Comparison of ENCODE assay signal across 8 cellular contexts in the genomic region with DNA sequence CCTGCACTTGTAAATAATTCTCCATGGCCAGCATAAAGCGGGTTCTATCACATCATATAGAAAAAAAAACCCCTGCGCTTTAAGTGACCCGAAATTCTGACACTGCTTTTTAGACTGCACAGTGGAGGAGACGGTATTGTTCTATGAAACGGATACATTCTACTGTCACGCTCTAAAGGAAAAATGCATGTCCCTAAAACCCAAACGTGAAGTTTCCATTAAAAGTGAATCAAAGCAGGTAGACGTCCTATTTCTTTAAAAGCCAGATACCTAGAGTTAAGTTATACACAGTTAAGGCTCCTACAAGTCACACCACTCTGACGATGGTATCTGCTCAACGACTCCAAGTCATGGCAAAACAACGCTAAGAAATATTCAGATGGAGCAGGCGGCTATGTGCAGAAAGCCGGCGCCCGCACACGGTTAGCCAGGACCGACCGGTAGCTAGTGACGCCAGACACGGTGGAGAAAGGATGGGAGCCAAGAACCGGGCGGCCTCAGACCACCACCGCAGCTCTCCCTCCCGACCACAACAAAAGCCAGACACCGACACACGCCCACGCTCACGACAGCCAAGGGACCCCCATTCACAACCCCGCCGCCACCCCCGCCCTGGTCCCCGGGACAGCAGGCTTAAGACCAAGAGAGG. TPM values are rescaled to one million over a fixed set of nuclear protein-coding genes. Genes with fewer than 3 reads are reported as not detected.
DNase-seq lines count a peak whose midpoint lies in the region; ATAC-seq and TF ChIP-seq lines count a peak whose summit lies in the region.

No MANE protein-coding gene starts in this region.

- DNase-seq in Karpas-422: peak; percentile 70
- DNase-seq in activated T-helper 2 cell treated with anti-CD3 and anti-CD28 coated beads, Interferon-gamma antibody, Interleukin-2, Interleukin-4, amounts not matched to agents 10 μg/mL and 5 μg/mL and 100 μg/mL, durations not matched to agents 14 hours and 24 hours and 36 hours (ENCODE audit: low spot score): no peak
- DNase-seq in Right ventricle myocardium superior: peak; percentile 45
- peak; percentile 23 for DNase-seq in prostate gland (ENCODE audit: low spot score)
- DNase-seq in DMS153 (lab: John Stamatoyannopoulos, UW): no peak
- DNase-seq in cerebellar cortex (ENCODE audit: low spot score): no peak

- intact Hi-C loops in activated T-helper 2 cell treated with anti-CD3 and anti-CD28 coated beads, Interferon-gamma antibody, Interleukin-2, Interleukin-4, amounts not matched to agents 10 μg/mL and 5 μg/mL and 100 μg/mL, durations not matched to agents 14 hours and 24 hours and 36 hours (cut with micrococcal nuclease): loop anchor here (5.0 to 10.0 kb wide), 4 partner anchors 196 to 581 kb away; a partner anchor contains a TSS
- intact Hi-C loops in Right ventricle myocardium superior (cut with DNase I): no loop called here
- intact Hi-C loops in prostate gland (cut with DNase I): loop anchor here (2.0 to 10.0 kb wide), 3 partner anchors 51 to 399 kb away; a partner anchor contains a TSS

- TF ChIP-seq POLR2A in prostate gland (IDR thresholded peaks at IDR 0.05): no peak

- WGBS in prostate gland: under 1% methylated on average over 26 of the region's 32 CpGs

- H3K4me3 ChIP-seq in DOHH2 (ENCODE audit: low read length) (peak overlapping the region; percentile 99), Karpas-422 (ENCODE audit: low read length) (peak overlapping the region; percentile 72), prostate gland (peak overlapping the region; percentile 95 to 97)

- peak overlapping the region; percentile 97 for H3K9ac ChIP-seq in Karpas-422 (ENCODE audit: low read length)

- H3K4me2 ChIP-seq in DOHH2 (ENCODE audit: low read length) (peak overlapping the region; percentile 96), Karpas-422 (ENCODE audit: low read depth, low read length, poor library complexity, severe bottlenecking) (peak overlapping the region; percentile 97)

- peak overlapping the region; percentile 97 for H3K4me3 Mint-ChIP-seq in activated T-helper 2 cell treated with anti-CD3 and anti-CD28 coated beads, Interferon-gamma antibody, Interleukin-2, Interleukin-4, amounts not matched to agents 10 μg/mL and 5 μg/mL and 100 μg/mL, durations not matched to agents 14 hours and 24 hours and 36 hours (ENCODE audit: low read depth)

- no peak overlapping the region for H2AFZ ChIP-seq in Karpas-422 (ENCODE audit: low read length)

- H3K27me3 ChIP-seq in DOHH2 (ENCODE audit: control insufficient read depth, low read length): no peaks in the 10 kb centered on the region
- no peaks in the 10 kb centered on the region for H3K27me3 ChIP-seq in Karpas-422 (ENCODE audit: low read length)
- H3K27me3 ChIP-seq in prostate gland (replicated peaks; ENCODE audit: insufficient read depth): no peaks in the 10 kb centered on the region

- no peaks in the 10 kb centered on the region for H3K9me3 ChIP-seq in DOHH2 (ENCODE audit: control insufficient read depth, insufficient read depth, low read length)
- H3K9me3 ChIP-seq in Karpas-422 (ENCODE audit: low read length): no peaks in the 10 kb centered on the region
- H3K9me3 ChIP-seq in prostate gland: no peaks in the 10 kb centered on the region

- H3K36me3 ChIP-seq in DOHH2 (ENCODE audit: control insufficient read depth, low read length): peaks cover 37% of the 10 kb centered on the region
- H3K36me3 ChIP-seq in Karpas-422 (ENCODE audit: insufficient read depth, low read length): peaks cover 26% of the 10 kb centered on the region; the same call in 1 of the 2 replicates
- no peaks in the 10 kb centered on the region for H3K36me3 ChIP-seq in prostate gland

- no peaks in the 10 kb centered on the region for H3K9me2 ChIP-seq in DOHH2 (replicated peaks; ENCODE audit: control insufficient read depth, low read length)
- H3K9me2 ChIP-seq in Karpas-422 (replicated peaks; ENCODE audit: insufficient read depth, low read length): no peaks in the 10 kb centered on the region

- peaks cover 8% of the 10 kb centered on the region for H3K27me3 Mint-ChIP-seq in activated T-helper 2 cell treated with anti-CD3 and anti-CD28 coated beads, Interferon-gamma antibody, Interleukin-2, Interleukin-4, amounts not matched to agents 10 μg/mL and 5 μg/mL and 100 μg/mL, durations not matched to agents 14 hours and 24 hours and 36 hours (ENCODE audit: low read depth)

- ATAC-seq in GM21381 (IDR thresholded peaks at IDR 0.05; ENCODE audit: unreplicated experiment) (peak; percentile 25), Right ventricle myocardium superior (ENCODE audit: poor library complexity) (peak; percentile 11)

- no peaks in the 10 kb centered on the region for H3K9me3 Mint-ChIP-seq in activated T-helper 2 cell treated with anti-CD3 and anti-CD28 coated beads, Interferon-gamma antibody, Interleukin-2, Interleukin-4, amounts not matched to agents 10 μg/mL and 5 μg/mL and 100 μg/mL, durations not matched to agents 14 hours and 24 hours and 36 hours

- H3K4me1 Mint-ChIP-seq in activated T-helper 2 cell treated with anti-CD3 and anti-CD28 coated beads, Interferon-gamma antibody, Interleukin-2, Interleukin-4, amounts not matched to agents 10 μg/mL and 5 μg/mL and 100 μg/mL, durations not matched to agents 14 hours and 24 hours and 36 hours (ENCODE audit: low read depth): peaks cover 28% of the 10 kb centered on the region

- TF ChIP-seq CTCF in DOHH2 (IDR thresholded peaks at IDR 0.05; ENCODE audit: low read depth, low read length, poor library complexity, severe bottlenecking) (no peak), prostate gland (IDR thresholded peaks at IDR 0.05) (no peak)

- H3K27ac ChIP-seq in DOHH2 (ENCODE audit: low read depth, low read length) (peak overlapping the region; percentile 75), Karpas-422 (ENCODE audit: low read length) (peak overlapping the region; percentile 81), prostate gland (peak overlapping the region; percentile 99)

- peaks cover 19% of the 10 kb centered on the region for H4K20me1 ChIP-seq in DOHH2 (ENCODE audit: control insufficient read depth, insufficient read depth, low read depth, low read length)
- peaks cover 21% of the 10 kb centered on the region for H4K20me1 ChIP-seq in Karpas-422 (ENCODE audit: insufficient read depth, low read depth, low read length)

- H3K36me3 Mint-ChIP-seq in activated T-helper 2 cell treated with anti-CD3 and anti-CD28 coated beads, Interferon-gamma antibody, Interleukin-2, Interleukin-4, amounts not matched to agents 10 μg/mL and 5 μg/mL and 100 μg/mL, durations not matched to agents 14 hours and 24 hours and 36 hours (ENCODE audit: low read depth): peaks cover 31% of the 10 kb centered on the region

- no peaks in the 10 kb centered on the region for H3F3A ChIP-seq in DOHH2 (ENCODE audit: control insufficient read depth, insufficient read depth)

- H3K4me1 ChIP-seq in DOHH2 (ENCODE audit: control insufficient read depth, low read length) (peaks cover 17% of the 10 kb centered on the region), Karpas-422 (ENCODE audit: low read length) (peaks cover 28% of the 10 kb centered on the region), prostate gland (replicated peaks) (peaks cover 7% of the 10 kb centered on the region)

- H3K27ac Mint-ChIP-seq in activated T-helper 2 cell treated with anti-CD3 and anti-CD28 coated beads, Interferon-gamma antibody, Interleukin-2, Interleukin-4, amounts not matched to agents 10 μg/mL and 5 μg/mL and 100 μg/mL, durations not matched to agents 14 hours and 24 hours and 36 hours: peak overlapping the region; percentile 98

- peaks cover 65% of the 10 kb centered on the region for H3K79me2 ChIP-seq in DOHH2 (ENCODE audit: control insufficient read depth, low read length)
- peaks cover 61% of the 10 kb centered on the region for H3K79me2 ChIP-seq in Karpas-422 (ENCODE audit: low read length)

RNA-seq across cellular contexts. Expression of a gene that starts 0.8 kb away (rescaled TPM):
- total RNA-seq in Karpas-422 (2014; rRNA removed; shearing (Covaris generic); ENCODE audit: low replicate concordance): 208 and 210 TPM in 2 replicates
- total RNA-seq in activated T-helper 2 cell treated with anti-CD3 and anti-CD28 coated beads, Interferon-gamma antibody, Interleukin-2, Interleukin-4, amounts not matched to agents 10 μg/mL and 5 μg/mL and 100 μg/mL, durations not matched to agents 14 hours and 24 hours and 36 hours: 254 and 257 TPM in 2 replicates
- total RNA-seq in Right ventricle myocardium superior (424 TPM), prostate gland (100 to 1,000 TPM; 343 to 391 TPM)

RNA-seq across cellular contexts. Expression of a gene that starts 49.9 kb away (rescaled TPM):
- total RNA-seq in Karpas-422 (2014; rRNA removed; shearing (Covaris generic); ENCODE audit: low replicate concordance): 72.2 and 88.7 TPM in 2 replicates
- 171 and 179 TPM in 2 replicates for total RNA-seq in activated T-helper 2 cell treated with anti-CD3 and anti-CD28 coated beads, Interferon-gamma antibody, Interleukin-2, Interleukin-4, amounts not matched to agents 10 μg/mL and 5 μg/mL and 100 μg/mL, durations not matched to agents 14 hours and 24 hours and 36 hours
- total RNA-seq in Right ventricle myocardium superior: 135 TPM
- 100 to 1,000 TPM; 119 to 175 TPM for total RNA-seq in prostate gland

Comparison
In these comparisons a context has a peak if more than half of its experiments do, and no peak if none do; other contexts are left out.
1. DNase-seq: peak in Karpas-422 (single experiment), Right ventricle myocardium superior (single experiment) and prostate gland (single experiment); none in activated T-helper 2 cell treated with anti-CD3 and anti-CD28 coated beads, Interferon-gamma antibody, Interleukin-2, Interleukin-4, amounts not matched to agents 10 μg/mL and 5 μg/mL and 100 μg/mL, durations not matched to agents 14 hours and 24 hours and 36 hours (single experiment), DMS153 (single experiment) and cerebellar cortex (single experiment).
2. Peak in every context shown above with its lines, with median percentiles within 50 percentile points of each other: H3K27ac ChIP-seq and H3K4me3 ChIP-seq.